In genomic region chr6:66717786-66718185, GRCh38 we compare ENCODE assay signal across 20 cellular contexts.
DNase-seq lines count a peak whose midpoint lies in the region; ATAC-seq and TF ChIP-seq lines count a peak whose summit lies in the region.
"Had no signal": no experiment of that assay in that cellular context is flagged by ENCODE, and none has a peak within 500 bp of the region (broad histone marks: within the 10 kb centered on the region; RNA-seq: fewer than 3 reads in every experiment).

No MANE protein-coding gene starts in this region.

- H2AFZ ChIP-seq in neural progenitor cell (replicated peaks), result no peak overlapping the region
- H2AFZ ChIP-seq in neuronal stem cell (ENCODE audit: low read length), result no peak overlapping the region

- no peak overlapping the region for H3K9ac ChIP-seq in neural progenitor cell
- H3K9ac ChIP-seq in neuronal stem cell (ENCODE audit: low read depth, low read length, poor library complexity), result no peak overlapping the region
- H3K9ac ChIP-seq: BLaER1 had no signal

- no peak overlapping the region for H3K18ac ChIP-seq in neuronal stem cell (ENCODE audit: low read length)

- no peaks in the 10 kb centered on the region for H3K27me3 ChIP-seq in neural progenitor cell
- no peaks in the 10 kb centered on the region for H3K27me3 ChIP-seq in neuronal stem cell (ENCODE audit: control insufficient read depth in 3 of 3, insufficient read depth in 3 of 3, low read depth in 1 of 3, low read length in 3 of 3)
- H3K27me3 ChIP-seq in CD4-positive, alpha-beta memory T cell (ENCODE audit: insufficient read depth, low read length), result no peaks in the 10 kb centered on the region
- H3K27me3 ChIP-seq: BE2C, BLaER1 had no signal

- no peak overlapping the region for H3K14ac ChIP-seq in neuronal stem cell (ENCODE audit: low read length)

- no peak overlapping the region for H2BK15ac ChIP-seq in neuronal stem cell (ENCODE audit: low read length)

- POLR2A ChIA-PET in CD4-positive, alpha-beta memory T cell (lab: Charles Lee; ENCODE audit: partially characterized antibody), result no interaction called here

- H3K27ac Mint-ChIP-seq in neural progenitor cell, result no peak overlapping the region
- no peak overlapping the region for H3K27ac Mint-ChIP-seq in CD4-positive, alpha-beta memory T cell
- H3K27ac Mint-ChIP-seq: CD14-positive monocyte; CD4-positive, CD25-positive, alpha-beta regulatory T cell; CD8-positive, alpha-beta T cell had no signal

- no peaks in the 10 kb centered on the region for H3K36me3 Mint-ChIP-seq in neural progenitor cell
- no peaks in the 10 kb centered on the region for H3K36me3 Mint-ChIP-seq in CD4-positive, alpha-beta memory T cell
- H3K36me3 Mint-ChIP-seq: CD14-positive monocyte; CD4-positive, CD25-positive, alpha-beta regulatory T cell; CD8-positive, alpha-beta T cell had no signal

- H3K79me1 ChIP-seq in neuronal stem cell (ENCODE audit: low read depth, low read length), result no peaks in the 10 kb centered on the region

- TF ChIP-seq CTCF in neural progenitor cell (IDR thresholded peaks at IDR 0.05), result no peak
- no peak for TF ChIP-seq CTCF in retinal pigment epithelial cell (conservative IDR thresholded peaks at IDR 0.05; ENCODE audit: low read depth, low read length)

- H2BK12ac ChIP-seq in neuronal stem cell (ENCODE audit: low read length), result no peak overlapping the region

- H3K4me2 ChIP-seq in neural progenitor cell (no peak overlapping the region), neuronal stem cell (ENCODE audit: insufficient read depth, low read length, poor library complexity, severe bottlenecking) (no peak overlapping the region)
- H3K4me2 ChIP-seq: BLaER1 had no signal

- peaks cover 3% of the 10 kb centered on the region for H3K27me3 Mint-ChIP-seq in neural progenitor cell (ENCODE audit: insufficient read depth, low read depth)
- no peaks in the 10 kb centered on the region for H3K27me3 Mint-ChIP-seq in CD4-positive, alpha-beta memory T cell
- H3K27me3 Mint-ChIP-seq: CD4-positive, CD25-positive, alpha-beta regulatory T cell had no signal

- H3K4me3 ChIP-seq in neural progenitor cell, result no peak overlapping the region
- no peak overlapping the region for H3K4me3 ChIP-seq in neuronal stem cell (ENCODE audit: low read length in 2 of 2)
- no peak overlapping the region for H3K4me3 ChIP-seq in retinal pigment epithelial cell (ENCODE audit: low read length)
- H3K4me3 ChIP-seq in CD4-positive, alpha-beta memory T cell (ENCODE audit: low read length in 2 of 2), result no peak overlapping the region
- H3K4me3 ChIP-seq: BLaER1 had no signal

- no peak for ATAC-seq in GM21786 (IDR thresholded peaks at IDR 0.05; ENCODE audit: unreplicated experiment)
- ATAC-seq in HG02981 (IDR thresholded peaks at IDR 0.05; ENCODE audit: unreplicated experiment), result no peak
- no peak for ATAC-seq in HG02588 (IDR thresholded peaks at IDR 0.05; ENCODE audit: unreplicated experiment)
- ATAC-seq: CD8-positive, alpha-beta T cell had no signal

- no peak overlapping the region for H3K4me3 Mint-ChIP-seq in neural progenitor cell
- no peak overlapping the region for H3K4me3 Mint-ChIP-seq in CD4-positive, alpha-beta memory T cell
- H3K4me3 Mint-ChIP-seq: CD14-positive monocyte; CD4-positive, CD25-positive, alpha-beta regulatory T cell; CD8-positive, alpha-beta T cell had no signal

- no peaks in the 10 kb centered on the region for H3K9me3 Mint-ChIP-seq in neural progenitor cell
- H3K9me3 Mint-ChIP-seq in CD4-positive, alpha-beta memory T cell, result peaks cover 0 to 16% (median 2%) of the 10 kb centered on the region in 8 donors

- no peak overlapping the region for H4K8ac ChIP-seq in neuronal stem cell (ENCODE audit: low read depth, low read length)

- no peaks in the 10 kb centered on the region for H3F3A ChIP-seq in neural progenitor cell (ENCODE audit: low read depth)

- no peaks in the 10 kb centered on the region for H3K79me2 ChIP-seq in neural progenitor cell (ENCODE audit: low read depth)

- H3K4me1 ChIP-seq in neural progenitor cell (no peaks in the 10 kb centered on the region), neuronal stem cell (ENCODE audit: control insufficient read depth in 2 of 2, insufficient read depth in 1 of 2, low read depth in 1 of 2, low read length in 2 of 2) (no peaks in the 10 kb centered on the region)
- H3K4me1 ChIP-seq in CD4-positive, alpha-beta memory T cell (ENCODE audit: insufficient read depth, low read length), result no peaks in the 10 kb centered on the region
- H3K4me1 ChIP-seq: BE2C, BLaER1, Caco-2 had no signal

- DNase-seq in M059J (ENCODE audit: low read depth) (peak; percentile 56), neural progenitor cell (ENCODE audit: low spot score) (peak; percentile 34), neuronal stem cell (ENCODE audit: low spot score) (peak; percentile 14), retinal pigment epithelial cell (ENCODE audit: low read depth) (peak; percentile 58)
- DNase-seq in CD4-positive, alpha-beta memory T cell, result no peak
- DNase-seq: 8988T; ACHN; BE2C; C1 segment of cervical spinal cord; Caco-2; Calu3; CD4-positive, CD25-positive, alpha-beta regulatory T cell; CD8-positive, alpha-beta T cell; DMS79 treated with DMSO at 0.1 percent for 48 hours; GF-D8 had no signal

- no peak overlapping the region for H3K4ac ChIP-seq in neuronal stem cell (ENCODE audit: low read length)

- H3K9me3 ChIP-seq in neural progenitor cell (ENCODE audit: low read depth) (no peaks in the 10 kb centered on the region), neuronal stem cell (replicated peaks in 1 of 2; ENCODE audit: control insufficient read depth in 2 of 2, insufficient read depth in 1 of 2, low read depth in 1 of 2, low read length in 2 of 2) (no peaks in the 10 kb centered on the region)
- H3K9me3 ChIP-seq in CD4-positive, alpha-beta memory T cell (ENCODE audit: control insufficient read depth in 1 of 2, low read length in 2 of 2), result no peaks in the 10 kb centered on the region
- H3K9me3 ChIP-seq: BE2C, BLaER1, Caco-2 had no signal

- intact Hi-C loops in CD4-positive, alpha-beta memory T cell (cut with micrococcal nuclease), result no loop called here

- H2AK5ac ChIP-seq in neuronal stem cell (ENCODE audit: low read depth, low read length), result no peak overlapping the region

- H4K20me1 ChIP-seq in neural progenitor cell (ENCODE audit: low read depth), result no peaks in the 10 kb centered on the region
- H4K20me1 ChIP-seq: BLaER1 had no signal

- H3K27ac ChIP-seq in neural progenitor cell (no peak overlapping the region), neuronal stem cell (replicated peaks; ENCODE audit: low read length) (no peak overlapping the region)
- no peak overlapping the region for H3K27ac ChIP-seq in CD4-positive, alpha-beta memory T cell (ENCODE audit: low read depth, low read length)
- H3K27ac ChIP-seq: BLaER1 had no signal

- no peaks in the 10 kb centered on the region for H3K36me3 ChIP-seq in neural progenitor cell
- no peaks in the 10 kb centered on the region for H3K36me3 ChIP-seq in neuronal stem cell (replicated peaks in 1 of 2; ENCODE audit: control insufficient read depth in 2 of 2, insufficient read depth in 2 of 2, low read length in 2 of 2)
- no peaks in the 10 kb centered on the region for H3K36me3 ChIP-seq in CD4-positive, alpha-beta memory T cell (ENCODE audit: insufficient read depth, low read length)
- H3K36me3 ChIP-seq: BE2C, BLaER1 had no signal

- H2BK120ac ChIP-seq in neuronal stem cell (ENCODE audit: low read depth, low read length), result no peak overlapping the region

- no CpG with 5 or more reads among the region's 4 CpGs for WGBS in neuronal stem cell (ENCODE audit: extremely low coverage in 2 of 2, insufficient read length in 2 of 2, insufficient replicate concordance in 1 of 2), 2 donors

- H2BK5ac ChIP-seq in neuronal stem cell (ENCODE audit: low read length), result no peak overlapping the region

- no peak overlapping the region for H4K91ac ChIP-seq in neuronal stem cell (ENCODE audit: low read depth, low read length, poor library complexity)

- CTCF ChIA-PET in CD4-positive, alpha-beta memory T cell (lab: Charles Lee; ENCODE audit: partially characterized antibody), result no interaction called here

- H3K23ac ChIP-seq in neuronal stem cell (ENCODE audit: low read depth, low read length, poor library complexity), result no peak overlapping the region

- peaks cover 7% of the 10 kb centered on the region for H3K4me1 Mint-ChIP-seq in neural progenitor cell
- H3K4me1 Mint-ChIP-seq in CD4-positive, alpha-beta memory T cell, result no peaks in the 10 kb centered on the region
- H3K4me1 Mint-ChIP-seq: CD14-positive monocyte; CD4-positive, CD25-positive, alpha-beta regulatory T cell had no signal

Comparison
In these comparisons a context has a peak if more than half of its experiments do, and no peak if none do; other contexts are left out.
1. DNase-seq: peak in M059J (single experiment), neural progenitor cell (single experiment), neuronal stem cell (single experiment) and retinal pigment epithelial cell (single experiment); none in CD4-positive, alpha-beta memory T cell (0 of 5).